Comparison of ENCODE assay signal across 9 cellular contexts in the genomic region with DNA sequence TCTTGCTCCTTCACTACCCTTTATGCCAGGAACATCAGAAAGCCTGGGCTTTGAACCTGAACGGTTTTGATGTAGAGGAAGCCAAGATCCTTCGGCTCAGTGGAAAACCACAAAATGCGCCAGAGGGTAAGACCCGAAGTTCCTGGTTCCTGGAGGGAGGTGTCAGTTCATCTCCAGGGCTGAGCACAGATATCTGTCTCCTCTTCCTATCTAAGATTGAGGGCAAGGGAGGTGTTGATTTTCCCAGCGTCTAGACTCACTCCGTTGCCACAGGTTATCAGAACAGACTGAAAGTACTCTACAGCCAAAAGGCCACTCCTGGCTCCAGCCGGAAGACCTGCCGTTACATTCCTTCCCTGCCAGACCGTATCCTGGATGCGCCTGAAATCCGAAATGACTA. TPM values are rescaled to one million over a fixed set of nuclear protein-coding genes. Genes with fewer than 3 reads are reported as not detected.
DNase-seq lines count a peak whose midpoint lies in the region; FAIRE-seq and TF ChIP-seq lines count a peak whose summit lies in the region.
"Had no signal": no experiment of that assay in that cellular context is flagged by ENCODE, and none has a peak within 500 bp of the region (broad histone marks: within the 10 kb centered on the region; RNA-seq: fewer than 3 reads in every experiment).

No MANE protein-coding gene starts in this region.

- H3K4me2 ChIP-seq in smooth muscle cell: peak overlapping the region; percentile 86

- H3K27ac ChIP-seq in esophagus squamous epithelium (peak overlapping the region; percentile 95 to 98 (median 96)), smooth muscle cell (ENCODE audit: low read depth) (no peak overlapping the region)

- no peaks in the 10 kb centered on the region for H3K27me3 Mint-ChIP-seq in activated CD4-positive, alpha-beta T cell treated with anti-CD3 and anti-CD28 coated beads, Interleukin-2, amount 10 ng/mL, durations not matched to agents 24 days and 14 days

- no peaks in the 10 kb centered on the region for H3K9me3 ChIP-seq in esophagus squamous epithelium
- no peaks in the 10 kb centered on the region for H3K9me3 ChIP-seq in smooth muscle cell (replicated peaks; ENCODE audit: low read depth)

- H3K4me3 ChIP-seq in esophagus squamous epithelium (peak overlapping the region; percentile 49 to 83 (median 68)), smooth muscle cell (peak overlapping the region; percentile 63)

- H3K4me1 Mint-ChIP-seq in activated CD4-positive, alpha-beta T cell treated with anti-CD3 and anti-CD28 coated beads, Interleukin-2, amount 10 ng/mL, durations not matched to agents 24 days and 14 days: peaks cover 42% of the 10 kb centered on the region

- peaks cover 52% of the 10 kb centered on the region for H3K36me3 Mint-ChIP-seq in activated CD4-positive, alpha-beta T cell treated with anti-CD3 and anti-CD28 coated beads, Interleukin-2, amount 10 ng/mL, durations not matched to agents 24 days and 14 days (ENCODE audit: low read depth)

- peaks cover 2% of the 10 kb centered on the region for H4K20me1 ChIP-seq in smooth muscle cell (ENCODE audit: low read depth)

- no peak for FAIRE-seq in RCC 7860 (lab: Jason Lieb, UNC)
- FAIRE-seq: colon had no signal

- H3K27me3 ChIP-seq in esophagus squamous epithelium (no peaks in the 10 kb centered on the region), smooth muscle cell (ENCODE audit: low read depth) (no peaks in the 10 kb centered on the region)

- 27 to 33% methylated on average over 8 to 11 of the region's 11 CpGs for WGBS in esophagus squamous epithelium, 2 donors
- WGBS in smooth muscle cell (ENCODE audit: low lambda C conversion rate): 57% methylated on average over 11 of the region's 11 CpGs

- H3K9ac ChIP-seq in smooth muscle cell (ENCODE audit: low read depth): no peak overlapping the region

- peaks cover 15 to 46% (median 18%) of the 10 kb centered on the region in 3 donors for H3K4me1 ChIP-seq in esophagus squamous epithelium
- peaks cover 4% of the 10 kb centered on the region for H3K4me1 ChIP-seq in smooth muscle cell (ENCODE audit: low read depth)

- H3K79me2 ChIP-seq in smooth muscle cell (ENCODE audit: low read depth): peaks cover 3% of the 10 kb centered on the region

- no peak for TF ChIP-seq POLR2A in esophagus squamous epithelium (IDR thresholded peaks at IDR 0.05)

- no peak for TF ChIP-seq CTCF in esophagus squamous epithelium (IDR thresholded peaks at IDR 0.05)
- TF ChIP-seq CTCF in smooth muscle cell (IDR thresholded peaks at IDR 0.05; ENCODE audit: borderline replicate concordance, insufficient read depth, poor library complexity, severe bottlenecking): no peak

- intact Hi-C loops in activated CD4-positive, alpha-beta T cell treated with anti-CD3 and anti-CD28 coated beads, Interleukin-2, amount 10 ng/mL, durations not matched to agents 24 days and 14 days (cut with micrococcal nuclease): loop anchor here (2.0 to 10.0 kb wide), 5 partner anchors 29 to 1273 kb away; partner anchors contain the start of genes ATP6V0B, B4GALT2, DPH2 and HYI
- intact Hi-C loops in esophagus squamous epithelium (cut with DNase I): no loop called here

- H3F3A ChIP-seq in smooth muscle cell (ENCODE audit: low read depth): no peaks in the 10 kb centered on the region

- peak; percentile 60 for DNase-seq in activated CD4-positive, alpha-beta T cell treated with anti-CD3 and anti-CD28 coated beads, Interleukin-2, amount 10 ng/mL, durations not matched to agents 24 days and 14 days
- no peak for DNase-seq in activated CD4-positive, alpha-beta T cell treated with anti-CD3 and anti-CD28 coated beads for 4 hours
- DNase-seq in RCC 7860 (ENCODE audit: low spot score) (peak; percentile 48), esophagus squamous epithelium (lab: John Stamatoyannopoulos, UW) (no peak), smooth muscle cell (lab: John Stamatoyannopoulos, UW; ENCODE audit: unreplicated experiment) (no peak), AML-193 (lab: John Stamatoyannopoulos, UW) (no peak), NCI-H345 treated with DMSO at 0.1 percent for 48 hours (lab: John Stamatoyannopoulos, UW; ENCODE audit: unreplicated experiment) (no peak), NCI-H146 treated with DMSO at 0.1 percent for 48 hours (lab: John Stamatoyannopoulos, UW; ENCODE audit: unreplicated experiment) (no peak)

- peak overlapping the region; percentile 98 for H3K4me3 Mint-ChIP-seq in activated CD4-positive, alpha-beta T cell treated with anti-CD3 and anti-CD28 coated beads, Interleukin-2, amount 10 ng/mL, durations not matched to agents 24 days and 14 days

- H3K9me3 Mint-ChIP-seq in activated CD4-positive, alpha-beta T cell treated with anti-CD3 and anti-CD28 coated beads, Interleukin-2, amount 10 ng/mL, durations not matched to agents 24 days and 14 days: no peaks in the 10 kb centered on the region

- H3K27ac Mint-ChIP-seq in activated CD4-positive, alpha-beta T cell treated with anti-CD3 and anti-CD28 coated beads, Interleukin-2, amount 10 ng/mL, durations not matched to agents 24 days and 14 days: peak overlapping the region; percentile 82

- peaks cover 21 to 45% (median 27%) of the 10 kb centered on the region in 3 donors for H3K36me3 ChIP-seq in esophagus squamous epithelium
- H3K36me3 ChIP-seq in smooth muscle cell (ENCODE audit: low read depth): no peaks in the 10 kb centered on the region

- no peak overlapping the region for H2AFZ ChIP-seq in smooth muscle cell (ENCODE audit: low read depth)

RNA-seq across cellular contexts. Expression of gene CDC20, which starts 0.9 kb away (rescaled TPM):
- 84.3 and 86.9 TPM in 2 replicates for total RNA-seq in activated CD4-positive, alpha-beta T cell treated with anti-CD3 and anti-CD28 coated beads, Interleukin-2, amount 10 ng/mL, durations not matched to agents 24 days and 14 days
- 10 to 100 TPM; 16.5 to 96.0 (median 33.6) TPM for total RNA-seq in esophagus squamous epithelium
- total RNA-seq in smooth muscle cell: 7.8 and 17.4 TPM in 2 replicates
- polyA plus RNA-seq in smooth muscle cell: 17.2 and 18.7 TPM in 2 replicates

RNA-seq across cellular contexts. Expression of gene ELOVL1, which starts 8.1 kb away (rescaled TPM):
- 76.8 and 85.1 TPM in 2 replicates for total RNA-seq in activated CD4-positive, alpha-beta T cell treated with anti-CD3 and anti-CD28 coated beads, Interleukin-2, amount 10 ng/mL, durations not matched to agents 24 days and 14 days
- total RNA-seq in esophagus squamous epithelium (100 to 1,000 TPM in 3 of 4 donors, 10 to 100 TPM in 1; 99.8 to 187 (median 115) TPM), smooth muscle cell (57.0 and 109 TPM in 2 replicates)
- 101 and 104 TPM in 2 replicates for polyA plus RNA-seq in smooth muscle cell

RNA-seq across cellular contexts. Expression of gene MPL, which starts 22.1 kb away (rescaled TPM):
- not detected in 2 replicates for total RNA-seq in activated CD4-positive, alpha-beta T cell treated with anti-CD3 and anti-CD28 coated beads, Interleukin-2, amount 10 ng/mL, durations not matched to agents 24 days and 14 days
- total RNA-seq in esophagus squamous epithelium: not detected
- not detected in 2 replicates for total RNA-seq in smooth muscle cell
- polyA plus RNA-seq in smooth muscle cell: not detected in 2 replicates

RNA-seq across cellular contexts. Expression of gene MED8, which starts 29.9 kb away (rescaled TPM):
- 39.6 and 45.1 TPM in 2 replicates for total RNA-seq in activated CD4-positive, alpha-beta T cell treated with anti-CD3 and anti-CD28 coated beads, Interleukin-2, amount 10 ng/mL, durations not matched to agents 24 days and 14 days
- total RNA-seq in esophagus squamous epithelium (10 to 100 TPM; 34.5 to 60.1 (median 38.6) TPM), smooth muscle cell (61.4 and 75.2 TPM in 2 replicates)
- polyA plus RNA-seq in smooth muscle cell: 76.3 and 77.4 TPM in 2 replicates

RNA-seq across cellular contexts. Expression of gene SZT2, which starts 30.0 kb away (rescaled TPM):
- 54.0 and 56.2 TPM in 2 replicates for total RNA-seq in activated CD4-positive, alpha-beta T cell treated with anti-CD3 and anti-CD28 coated beads, Interleukin-2, amount 10 ng/mL, durations not matched to agents 24 days and 14 days
- total RNA-seq in esophagus squamous epithelium (10 to 100 TPM; 12.4 to 40.0 (median 27.7) TPM), smooth muscle cell (12.3 and 20.8 TPM in 2 replicates)
- 9.0 and 13.6 TPM in 2 replicates for polyA plus RNA-seq in smooth muscle cell

Comparison
In these comparisons a context has a peak if more than half of its experiments do, and no peak if none do; other contexts are left out.
1. DNase-seq: peak in activated CD4-positive, alpha-beta T cell treated with anti-CD3 and anti-CD28 coated beads, Interleukin-2, amount 10 ng/mL, durations not matched to agents 24 days and 14 days (single experiment) and RCC 7860 (single experiment); none in activated CD4-positive, alpha-beta T cell treated with anti-CD3 and anti-CD28 coated beads for 4 hours (0 of 2), esophagus squamous epithelium (single experiment), smooth muscle cell (single experiment), AML-193 (0 of 2), NCI-H345 treated with DMSO at 0.1 percent for 48 hours (single experiment) and NCI-H146 treated with DMSO at 0.1 percent for 48 hours (single experiment).